16 cellular contexts compared by ENCODE assay signal in genomic region chr2:207819839-207820784, GRCh38. TPM values are rescaled to one million over a fixed set of nuclear protein-coding genes. Genes with fewer than 3 reads are reported as not detected.
A peak's percentile ranks its signal among the peaks of the same experiment; 100 is the strongest.
DNase-seq lines count a peak whose midpoint lies in the region; ATAC-seq and TF ChIP-seq lines count a peak whose summit lies in the region.
"Had no signal": no experiment of that assay in that cellular context is flagged by ENCODE, and none has a peak within 500 bp of the region (broad histone marks: within the 10 kb centered on the region; RNA-seq: fewer than 3 reads in every experiment).

No MANE protein-coding gene starts in this region.

- H3K27ac ChIP-seq in right lobe of liver, result peak overlapping the region; percentile 71 to 93 (median 88)
- H3K27ac ChIP-seq in stomach smooth muscle (ENCODE audit: low read length), result peak overlapping the region; percentile 6
- H3K27ac ChIP-seq in osteoblast (ENCODE audit: low read depth, low read length), result no peak overlapping the region
- H3K27ac ChIP-seq: uterus had no signal

- peak; percentile 82 to 92 (median 88) for ATAC-seq in right lobe of liver
- no peak for ATAC-seq in HG02798 (IDR thresholded peaks at IDR 0.05; ENCODE audit: poor library complexity, unreplicated experiment)

- no peaks in the 10 kb centered on the region for H4K20me1 ChIP-seq in osteoblast (ENCODE audit: insufficient read depth, low read length)

- DNase-seq in NCI-H345 (lab: John Stamatoyannopoulos, UW) (peak; percentile 26), NCI-H345 treated with DMSO at 0.1 percent for 48 hours (lab: John Stamatoyannopoulos, UW; ENCODE audit: unreplicated experiment) (no peak), dermis microvascular lymphatic vessel endothelial cell (ENCODE audit: low read depth in 2 of 2) (peak; percentile 16 to 31), right lobe of liver (peak; percentile 73 to 89 (median 88)), osteoblast (ENCODE audit: insufficient read length, low spot score, missing footprints) (no peak), NCI-H1930 (lab: John Stamatoyannopoulos, UW) (no peak)
- DNase-seq: activated naive CD4-positive, alpha-beta T cell treated with Interleukin-2 at 50 U/mL for 16 hours; CD8-positive, alpha-beta memory T cell; effector CD8-positive, alpha-beta T cell; IMR-90; naive B cell; NCI-H2171 treated with DMSO at 0.1 percent for 48 hours; stimulated activated CD4-positive, alpha-beta T cell treated with anti-CD3 and anti-CD28 coated beads, Interleukin-4, amount 100 ng/mL, for 24 hours; uterus had no signal

- H3K4me1 ChIP-seq in right lobe of liver (peaks cover 0 to 44% (median 11%) of the 10 kb centered on the region in 4 donors), stomach smooth muscle (ENCODE audit: control insufficient read depth, insufficient read depth, low read length) (peaks cover 31% of the 10 kb centered on the region), osteoblast (ENCODE audit: insufficient read depth, low read length) (no peaks in the 10 kb centered on the region)
- H3K4me1 ChIP-seq: uterus had no signal

- H3K36me3 ChIP-seq in right lobe of liver (no peaks in the 10 kb centered on the region), stomach smooth muscle (ENCODE audit: control insufficient read depth in 2 of 2, insufficient read depth in 2 of 2, low read length in 2 of 2) (no peaks in the 10 kb centered on the region), osteoblast (ENCODE audit: insufficient read depth, low read length) (no peaks in the 10 kb centered on the region)
- H3K36me3 ChIP-seq: uterus had no signal

- no peak overlapping the region for H3K4me2 ChIP-seq in osteoblast (ENCODE audit: insufficient read depth, low read length)

- H3K4me3 ChIP-seq in right lobe of liver (peak overlapping the region in 2 of 3 donors; percentile 18 to 24), stomach smooth muscle (ENCODE audit: low read length in 2 of 2) (no peak overlapping the region), osteoblast (ENCODE audit: insufficient read depth, low read length) (no peak overlapping the region)
- H3K4me3 ChIP-seq: uterus had no signal

- WGBS in right lobe of liver (ENCODE audit: insufficient coverage, low coverage, low lambda C conversion rate, missing lambda C conversion rate), result 45% methylated on average over 11 of the region's 11 CpGs

- intact Hi-C loops in right lobe of liver (cut with DNase I), result no loop called here

- no peaks in the 10 kb centered on the region for H3K9me3 ChIP-seq in right lobe of liver
- no peaks in the 10 kb centered on the region for H3K9me3 ChIP-seq in stomach smooth muscle (ENCODE audit: control insufficient read depth in 2 of 2, low read length in 2 of 2)
- H3K9me3 ChIP-seq in osteoblast (ENCODE audit: low read depth, low read length), result no peaks in the 10 kb centered on the region
- H3K9me3 ChIP-seq: uterus had no signal

- H3K9ac ChIP-seq in stomach smooth muscle (ENCODE audit: low read length in 2 of 2), result no peak overlapping the region

- TF ChIP-seq POLR2A in right lobe of liver (IDR thresholded peaks at IDR 0.05), result peak; percentile 62

- no peak for TF ChIP-seq CTCF in right lobe of liver (IDR thresholded peaks at IDR 0.05)
- TF ChIP-seq CTCF in osteoblast (IDR thresholded peaks at IDR 0.05; ENCODE audit: extremely low read depth, low read depth, low read length), result no peak

- H3K27me3 ChIP-seq in right lobe of liver, result no peaks in the 10 kb centered on the region
- no peaks in the 10 kb centered on the region for H3K27me3 ChIP-seq in stomach smooth muscle (ENCODE audit: control insufficient read depth in 1 of 2, insufficient read depth in 2 of 2, low read length in 2 of 2)
- no peaks in the 10 kb centered on the region for H3K27me3 ChIP-seq in osteoblast (ENCODE audit: insufficient read depth, low read length)
- H3K27me3 ChIP-seq: uterus had no signal

- no peaks in the 10 kb centered on the region for H3K79me2 ChIP-seq in osteoblast (ENCODE audit: insufficient read depth, low read length)

- H2AFZ ChIP-seq in osteoblast (ENCODE audit: low read length), result no peak overlapping the region

RNA-seq across cellular contexts. Expression of gene FZD5, which starts 50.4 kb away (rescaled TPM):
- total RNA-seq in dermis microvascular lymphatic vessel endothelial cell (1.7 and 2.5 TPM in 2 replicates), right lobe of liver (10 to 100 TPM; 18.5 to 37.4 (median 29.3) TPM), osteoblast (10.6 and 12.7 TPM in 2 replicates)

Comparison
In these comparisons a context has a peak if more than half of its experiments do, and no peak if none do; other contexts are left out.
1. DNase-seq: peak in NCI-H345 (single experiment), dermis microvascular lymphatic vessel endothelial cell (2 of 2) and right lobe of liver (3 of 3); none in NCI-H345 treated with DMSO at 0.1 percent for 48 hours (single experiment), osteoblast (single experiment) and NCI-H1930 (0 of 2).
2. H3K4me3 ChIP-seq: peak in right lobe of liver (2 of 3); none in stomach smooth muscle (0 of 2) and osteoblast (single experiment).